In the genomic region with DNA sequence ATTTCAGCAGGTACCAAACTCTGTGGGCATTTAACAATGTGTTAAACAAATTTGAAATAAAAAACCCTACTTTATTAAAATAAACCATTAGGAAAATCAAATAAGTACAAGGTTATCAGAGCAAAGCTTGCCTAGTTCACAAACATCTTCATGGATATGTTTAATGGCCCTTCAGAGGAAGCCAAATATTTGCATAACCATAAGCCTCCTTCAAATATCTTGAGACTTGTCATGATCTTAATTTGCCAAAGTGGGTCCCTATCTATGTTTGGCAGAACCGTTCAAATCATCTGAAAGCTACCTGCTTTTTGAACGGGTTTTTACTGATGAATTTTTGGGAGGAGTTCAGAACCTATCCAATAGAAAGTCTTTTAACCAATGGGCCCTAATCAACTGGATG, we compare ENCODE assay signal across 20 cellular contexts.
"Had no signal": no experiment of that assay in that cellular context is flagged by ENCODE, and none has a peak within 500 bp of the region (broad histone marks: within the 10 kb centered on the region; RNA-seq: fewer than 3 reads in every experiment).

No MANE protein-coding gene starts in this region.

- ATAC-seq: activated CD4-positive, alpha-beta T cell treated with anti-CD3 and anti-CD28 coated beads for 36 hours; activated CD8-positive, alpha-beta T cell treated with anti-CD3 and anti-CD28 coated beads for 36 hours; activated T-cell treated with anti-CD3 and anti-CD28 coated beads, Interleukin-2, amount 50 U/mL, for 72 hours; body of pancreas had no signal

- H3K27me3 Mint-ChIP-seq: activated CD4-positive, alpha-beta T cell treated with anti-CD3 and anti-CD28 coated beads for 36 hours; activated CD8-positive, alpha-beta T cell treated with anti-CD3 and anti-CD28 coated beads for 36 hours had no signal

- H3K27ac Mint-ChIP-seq: activated CD4-positive, alpha-beta T cell treated with anti-CD3 and anti-CD28 coated beads for 36 hours; activated T-cell treated with anti-CD3 and anti-CD28 coated beads, Interleukin-2, amount 50 U/mL, for 72 hours had no signal

- DNase-seq: activated CD4-positive, alpha-beta T cell treated with anti-CD3 and anti-CD28 coated beads for 36 hours; activated CD4-positive, alpha-beta T cell treated with anti-CD3 and anti-CD28 coated beads, Interleukin-2, amount 50 U/mL, for 1 hour; activated CD8-positive, alpha-beta memory T cell treated with anti-CD3 and anti-CD28 coated beads, Interleukin-2, amount 50 U/mL, for 4 hours; activated CD8-positive, alpha-beta T cell treated with anti-CD3 and anti-CD28 coated beads for 36 hours; activated T-cell treated with anti-CD3 and anti-CD28 coated beads, Interleukin-2, amount 50 U/mL, for 72 hours; amniotic stem cell; body of pancreas; central memory CD4-positive, alpha-beta T cell; cortex of kidney; NCI-H1092; NCI-H1417; NCI-H1930; NCI-H345; NCI-H510A; NCI-H526 treated with DMSO at 0.1 percent for 48 hours; NCI-H82; Peyer's patch; Right ventricle myocardium superior; SK-N-SH; T-helper 1 cell had no signal

- H3K4me3 Mint-ChIP-seq: activated CD4-positive, alpha-beta T cell treated with anti-CD3 and anti-CD28 coated beads for 36 hours; activated CD8-positive, alpha-beta T cell treated with anti-CD3 and anti-CD28 coated beads for 36 hours; activated T-cell treated with anti-CD3 and anti-CD28 coated beads, Interleukin-2, amount 50 U/mL, for 72 hours had no signal
